8 cellular contexts compared by ENCODE assay signal in genomic region chr20:8019178-8019997, GRCh38. TPM values are rescaled to one million over a fixed set of nuclear protein-coding genes. Genes with fewer than 3 reads are reported as not detected.
DNase-seq lines count a peak whose midpoint lies in the region; ATAC-seq and TF ChIP-seq lines count a peak whose summit lies in the region.

Gene TMX4 (minus strand): TSS chr20:8019761. CDS start chr20:8019613, 148 bp downstream.

- CTCF ChIA-PET in BJ (lab: Yijun Ruan, JAX) = interaction anchor here (1.1 kb wide), 1 partner anchor 83 kb away, joined by 3 read pairs; no protein-coding TSS in a partner anchor

- peak; percentile 31; the same call in 1 of the 2 replicates for TF ChIP-seq CTCF in BJ (IDR thresholded peaks at IDR 0.05; ENCODE audit: insufficient read depth, low read depth, low read length)
- no peak for TF ChIP-seq CTCF in coronary artery (IDR thresholded peaks at IDR 0.05)

- peak within 1 kb of the TSS; percentile 89 for H3K27ac Mint-ChIP-seq in activated CD4-positive, alpha-beta T cell treated with anti-CD3 and anti-CD28 coated beads, Interleukin-2, amount 10 ng/mL, durations not matched to agents 24 days and 14 days

- H3K27ac ChIP-seq in coronary artery = peak within 1 kb of the TSS; percentile 97 to 98

- peaks cover 3% of the 10 kb centered on the region for H3K27me3 Mint-ChIP-seq in activated CD4-positive, alpha-beta T cell treated with anti-CD3 and anti-CD28 coated beads, Interleukin-2, amount 10 ng/mL, durations not matched to agents 24 days and 14 days

- POLR2A ChIA-PET in BJ (lab: Charles Lee) = no interaction called here

- H3K36me3 Mint-ChIP-seq in activated CD4-positive, alpha-beta T cell treated with anti-CD3 and anti-CD28 coated beads, Interleukin-2, amount 10 ng/mL, durations not matched to agents 24 days and 14 days (ENCODE audit: low read depth) = peaks cover 2% of the 10 kb centered on the region

- peak; percentile 89 for ATAC-seq in HG03442 (IDR thresholded peaks at IDR 0.05; ENCODE audit: unreplicated experiment)

- no peaks in the 10 kb centered on the region for H3K9me3 Mint-ChIP-seq in activated CD4-positive, alpha-beta T cell treated with anti-CD3 and anti-CD28 coated beads, Interleukin-2, amount 10 ng/mL, durations not matched to agents 24 days and 14 days

- peaks cover 25% of the 10 kb centered on the region for H3K4me1 Mint-ChIP-seq in activated CD4-positive, alpha-beta T cell treated with anti-CD3 and anti-CD28 coated beads, Interleukin-2, amount 10 ng/mL, durations not matched to agents 24 days and 14 days

- H3K4me3 Mint-ChIP-seq in activated CD4-positive, alpha-beta T cell treated with anti-CD3 and anti-CD28 coated beads, Interleukin-2, amount 10 ng/mL, durations not matched to agents 24 days and 14 days = peak within 1 kb of the TSS; percentile 92

- no peaks in the 10 kb centered on the region for H3K36me3 ChIP-seq in BJ (ENCODE audit: control insufficient read depth, insufficient read depth, low read length)

- intact Hi-C loops in activated CD4-positive, alpha-beta T cell treated with anti-CD3 and anti-CD28 coated beads, Interleukin-2, amount 10 ng/mL, durations not matched to agents 24 days and 14 days (cut with micrococcal nuclease) = loop anchor here (2.0 to 5.0 kb wide), 2 partner anchors 23 to 82 kb away; no protein-coding TSS in a partner anchor

- H3K4me3 ChIP-seq in BJ (ENCODE audit: low read depth, low read length) = peak within 1 kb of the TSS; percentile 86
- peak within 1 kb of the TSS; percentile 94 for H3K4me3 ChIP-seq in coronary artery

- peak; percentile 75 for DNase-seq in BJ (ENCODE audit: low read depth)
- DNase-seq in GM19238 (ENCODE audit: insufficient read length, low spot score) = peak; percentile 80
- DNase-seq in NCI-H510A treated with DMSO at 0.1 percent for 48 hours (lab: John Stamatoyannopoulos, UW) = peak; percentile 99
- peak; percentile 97 for DNase-seq in activated CD4-positive, alpha-beta T cell treated with anti-CD3 and anti-CD28 coated beads, Interleukin-2, amount 10 ng/mL, durations not matched to agents 24 days and 14 days
- DNase-seq in coronary artery (ENCODE audit: low spot score) = peak; percentile 97
- DNase-seq in left kidney (ENCODE audit: low read depth, low spot score) = peak; percentile 98
- peak; percentile 94 to 95 for DNase-seq in stimulated activated CD4-positive, alpha-beta T cell treated with anti-CD3 and anti-CD28 coated beads, Interleukin-2, amount 100 ng/mL, for 24 hours

- no peaks in the 10 kb centered on the region for H3K27me3 ChIP-seq in BJ (ENCODE audit: control insufficient read depth, insufficient read depth, low read length)

RNA-seq across cellular contexts. Expression of gene TMX4, which starts in this region (rescaled TPM):
- 11.3 and 18.4 TPM in 2 replicates for polyA plus RNA-seq in BJ (2011; rRNA removed)
- polyA minus RNA-seq in BJ (2011; rRNA and poly(A)+ RNA removed) = 13.2 and 15.5 TPM in 2 replicates
- 27.2 and 32.5 TPM in 2 replicates for total RNA-seq in activated CD4-positive, alpha-beta T cell treated with anti-CD3 and anti-CD28 coated beads, Interleukin-2, amount 10 ng/mL, durations not matched to agents 24 days and 14 days

Comparison
In these comparisons a context has a peak if more than half of its experiments do, and no peak if none do; other contexts are left out.
1. Peak in every context shown above with its lines: DNase-seq, ATAC-seq, H3K4me3 ChIP-seq and H3K27ac ChIP-seq.